Comparison of ENCODE assay signal across 1 cellular context in genomic region chr10:127148066-127148932, GRCh38.
TF ChIP-seq lines count a peak whose summit lies in the region.

No MANE protein-coding gene starts in this region.

TF ChIP-seq in endothelial cell of umbilical vein, 7 proteins besides CTCF, POLR2A, EP300 and RAD21 (continued from another document):
- TF ChIP-seq, protein P1, sequence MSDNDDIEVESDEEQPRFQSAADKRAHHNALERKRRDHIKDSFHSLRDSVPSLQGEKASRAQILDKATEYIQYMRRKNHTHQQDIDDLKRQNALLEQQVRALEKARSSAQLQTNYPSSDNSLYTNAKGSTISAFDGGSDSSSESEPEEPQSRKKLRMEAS (IDR thresholded peaks at IDR 0.05; ENCODE audit: insufficient read depth, insufficient read length), result no peak
- no peak for TF ChIP-seq GATA2 (IDR thresholded peaks at IDR 0.05; ENCODE audit: insufficient read depth, insufficient read length, low read depth, low read length)
- TF ChIP-seq FOS (IDR thresholded peaks at IDR 0.05; ENCODE audit: borderline replicate concordance, insufficient read depth, low read length), result peak; percentile 97
- peak; percentile 98 for TF ChIP-seq JUN (IDR thresholded peaks at IDR 0.05; ENCODE audit: borderline replicate concordance, insufficient read depth, insufficient read length, low read depth)
- TF ChIP-seq POLR2AphosphoS5 (IDR thresholded peaks at IDR 0.05; ENCODE audit: insufficient read depth, low read depth, low read length), result peak; percentile 19
- no peak for TF ChIP-seq EZH2 (IDR thresholded peaks at IDR 0.05; ENCODE audit: borderline replicate concordance, low read depth, low read length, severe bottlenecking)
